In genomic region chr20:59938696-59939051, GRCh38 we compare ENCODE assay signal across 9 cellular contexts. TPM values are rescaled to one million over a fixed set of nuclear protein-coding genes. Genes with fewer than 3 reads are reported as not detected.
DNase-seq lines count a peak whose midpoint lies in the region; ATAC-seq and TF ChIP-seq lines count a peak whose summit lies in the region.
"Had no signal": no experiment of that assay in that cellular context is flagged by ENCODE, and none has a peak within 500 bp of the region (broad histone marks: within the 10 kb centered on the region; RNA-seq: fewer than 3 reads in every experiment).

No MANE protein-coding gene starts in this region.

- DNase-seq in SK-N-MC (ENCODE audit: low read depth, low spot score) (no peak), esophagus squamous epithelium (lab: John Stamatoyannopoulos, UW) (no peak), renal cortical epithelial cell (ENCODE audit: low read depth) (peak; percentile 30), AG20443 (ENCODE audit: low spot score) (no peak), NCI-H1092 treated with DMSO at 0.1 percent for 48 hours (lab: John Stamatoyannopoulos, UW) (no peak), mucosa of gallbladder (ENCODE audit: low spot score) (no peak)

- no peak overlapping the region for H3K9ac ChIP-seq in SK-N-MC (ENCODE audit: insufficient read length)

- TF ChIP-seq POLR2A in esophagus squamous epithelium (IDR thresholded peaks at IDR 0.05): no peak

- no peak for ATAC-seq in GM18498 (IDR thresholded peaks at IDR 0.05; ENCODE audit: unreplicated experiment)
- ATAC-seq: sciatic nerve had no signal

- H3K9me3 ChIP-seq in SK-N-MC (ENCODE audit: low read depth, low read length) (no peaks in the 10 kb centered on the region), esophagus squamous epithelium (no peaks in the 10 kb centered on the region)

- H3K27ac ChIP-seq in SK-N-MC: peak overlapping the region; percentile 62; the same call in 1 of the 2 replicates
- H3K27ac ChIP-seq in esophagus squamous epithelium: peak overlapping the region in 2 of 4 donors; percentile 32 to 92

- H3K27me3 ChIP-seq in esophagus squamous epithelium: no peaks in the 10 kb centered on the region

- H3K4me1 ChIP-seq in esophagus squamous epithelium: peaks cover 32 to 74% (median 37%) of the 10 kb centered on the region in 3 donors

- intact Hi-C loops in esophagus squamous epithelium (cut with DNase I): no loop called here

- peak overlapping the region; percentile 73; the same call in 1 of the 2 replicates for H3K4me3 ChIP-seq in GM08714 (ENCODE audit: low read length)
- H3K4me3 ChIP-seq in SK-N-MC: peak overlapping the region; percentile 32
- H3K4me3 ChIP-seq in esophagus squamous epithelium: peak overlapping the region in 3 of 4 donors; percentile 67 to 88 (median 87)

- H3K36me3 ChIP-seq in SK-N-MC (ENCODE audit: insufficient read depth, low read length) (peaks cover 21% of the 10 kb centered on the region), esophagus squamous epithelium (peaks cover 0 to 19% (median 0%) of the 10 kb centered on the region in 3 donors)

- TF ChIP-seq CTCF in esophagus squamous epithelium (IDR thresholded peaks at IDR 0.05): no peak

- WGBS in esophagus squamous epithelium, 2 donors: 14 to 86% methylated on average over 2 to 6 of the region's 7 CpGs

RNA-seq across cellular contexts. Expression of gene PPP1R3D, which starts 1.4 kb away (rescaled TPM):
- total RNA-seq in esophagus squamous epithelium (10 to 100 TPM in 3 of 4 donors, 1 to 10 TPM in 1; 8.4 to 14.7 (median 10.8) TPM), renal cortical epithelial cell (7.4 and 7.8 TPM in 2 replicates), mucosa of gallbladder (16.9 TPM)

RNA-seq across cellular contexts. Expression of gene FAM217B, which starts 1.5 kb away (rescaled TPM):
- total RNA-seq in esophagus squamous epithelium: 1 to 10 TPM; 5.1 to 9.3 (median 6.4) TPM
- 2.8 and 6.0 TPM in 2 replicates for total RNA-seq in renal cortical epithelial cell
- 12.8 TPM for total RNA-seq in mucosa of gallbladder

RNA-seq across cellular contexts. Expression of gene SYCP2, which starts 5.2 kb away (rescaled TPM):
- 1 to 10 TPM in 3 of 4 donors, under 1 TPM in 1; 0.92 to 4.5 (median 1.8) TPM for total RNA-seq in esophagus squamous epithelium
- total RNA-seq in renal cortical epithelial cell: 2.4 and 6.1 TPM in 2 replicates
- total RNA-seq in mucosa of gallbladder: 9.5 TPM

RNA-seq across cellular contexts. Expression of gene CDH26, which starts 19.5 kb away (rescaled TPM):
- total RNA-seq in esophagus squamous epithelium (10 to 100 TPM in 1 of 4 donors, 1 to 10 TPM in 3; 2.5 to 10.3 (median 4.0) TPM), renal cortical epithelial cell (0.15 TPM in 1 of 2 replicates, not detected in the other), mucosa of gallbladder (3.3 TPM)

Comparison
In these comparisons a context has a peak if more than half of its experiments do, and no peak if none do; other contexts are left out.
1. H3K4me3 ChIP-seq: peak in every context shown above with its lines; median percentile 87 in esophagus squamous epithelium; 73 in GM08714; 32 in SK-N-MC.